ENCODE assay signal across 15 cellular contexts in genomic region chr12:115149685-115150378, GRCh38.
DNase-seq lines count a peak whose midpoint lies in the region; ATAC-seq, FAIRE-seq and TF ChIP-seq lines count a peak whose summit lies in the region.
"Had no signal": no experiment of that assay in that cellular context is flagged by ENCODE, and none has a peak within 500 bp of the region (broad histone marks: within the 10 kb centered on the region; RNA-seq: fewer than 3 reads in every experiment).

No MANE protein-coding gene starts in this region.

- POLR2A ChIA-PET in activated CD8-positive, alpha-beta T cell treated with anti-CD3 and anti-CD28 coated beads, Interleukin-2, amount 10 ng/mL, durations not matched to agents 7 days and 5 days (lab: Charles Lee), result no interaction called here

- H3K27me3 Mint-ChIP-seq in activated CD8-positive, alpha-beta T cell treated with anti-CD3 and anti-CD28 coated beads, Interleukin-2, amount 10 ng/mL, durations not matched to agents 7 days and 5 days (ENCODE audit: low read depth), result no peaks in the 10 kb centered on the region
- H3K27me3 Mint-ChIP-seq: effector memory CD8-positive, alpha-beta T cell had no signal

- H3K4me3 ChIP-seq in epithelial cell of esophagus (ENCODE audit: low read length) (no peak overlapping the region), skeletal muscle cell (ENCODE audit: low read depth, low read length) (no peak overlapping the region)
- H3K4me3 ChIP-seq: lung, neural progenitor cell, SK-N-MC had no signal

- H3K9me3 Mint-ChIP-seq in activated CD8-positive, alpha-beta T cell treated with anti-CD3 and anti-CD28 coated beads, Interleukin-2, amount 10 ng/mL, durations not matched to agents 7 days and 5 days (ENCODE audit: insufficient read depth), result no peaks in the 10 kb centered on the region
- H3K9me3 Mint-ChIP-seq: neural progenitor cell had no signal

- no peak overlapping the region for H3K4me3 Mint-ChIP-seq in activated CD8-positive, alpha-beta T cell treated with anti-CD3 and anti-CD28 coated beads, Interleukin-2, amount 10 ng/mL, durations not matched to agents 7 days and 5 days
- H3K4me3 Mint-ChIP-seq: effector memory CD8-positive, alpha-beta T cell; neural progenitor cell had no signal

- DNase-seq in GM04504 (ENCODE audit: low read depth) (peak; percentile 85), RCC 7860 (ENCODE audit: low spot score) (peak; percentile 56), epithelial cell of esophagus (ENCODE audit: low read depth) (peak; percentile 83), skeletal muscle cell (ENCODE audit: low read depth) (peak; percentile 79), left colon (no peak)
- no peak for DNase-seq in activated CD8-positive, alpha-beta T cell treated with anti-CD3 and anti-CD28 coated beads, Interleukin-2, amount 10 ng/mL, durations not matched to agents 7 days and 5 days
- DNase-seq: anterior cingulate cortex; Calu3; effector memory CD8-positive, alpha-beta T cell; hypothalamus; small intestine had no signal

- TF ChIP-seq CTCF in epithelial cell of esophagus (IDR thresholded peaks at IDR 0.05; ENCODE audit: insufficient read depth, low read depth, low read length, missing control alignments), result no peak

- no peaks in the 10 kb centered on the region for H3K36me3 Mint-ChIP-seq in activated CD8-positive, alpha-beta T cell treated with anti-CD3 and anti-CD28 coated beads, Interleukin-2, amount 10 ng/mL, durations not matched to agents 7 days and 5 days (ENCODE audit: low read depth)
- H3K36me3 Mint-ChIP-seq: neural progenitor cell had no signal

- H3K27ac Mint-ChIP-seq in activated CD8-positive, alpha-beta T cell treated with anti-CD3 and anti-CD28 coated beads, Interleukin-2, amount 10 ng/mL, durations not matched to agents 7 days and 5 days, result no peak overlapping the region
- H3K27ac Mint-ChIP-seq: effector memory CD8-positive, alpha-beta T cell; neural progenitor cell had no signal

- FAIRE-seq in RCC 7860 (lab: Jason Lieb, UNC), result no peak
- FAIRE-seq: small intestine had no signal

- ATAC-seq in HG02852 (IDR thresholded peaks at IDR 0.05; ENCODE audit: unreplicated experiment) (no peak), left colon (no peak)
- no peak for ATAC-seq in activated CD8-positive, alpha-beta T cell treated with anti-CD3 and anti-CD28 coated beads, Interleukin-2, amount 10 ng/mL, durations not matched to agents 7 days and 5 days
- ATAC-seq: effector memory CD8-positive, alpha-beta T cell had no signal

- H3K4me1 Mint-ChIP-seq in activated CD8-positive, alpha-beta T cell treated with anti-CD3 and anti-CD28 coated beads, Interleukin-2, amount 10 ng/mL, durations not matched to agents 7 days and 5 days (ENCODE audit: low read depth), result no peaks in the 10 kb centered on the region

- CTCF ChIA-PET in activated CD8-positive, alpha-beta T cell treated with anti-CD3 and anti-CD28 coated beads, Interleukin-2, amount 10 ng/mL, durations not matched to agents 7 days and 5 days (lab: Charles Lee), result interaction anchor here (0.7 kb wide), 1 partner anchor 8 kb away, joined by 3 read pairs; no protein-coding TSS in a partner anchor

- intact Hi-C loops in left colon (cut with DNase I, micrococcal nuclease), result no loop called here

Comparison
In these comparisons a context has a peak if more than half of its experiments do, and no peak if none do; other contexts are left out.
1. DNase-seq: peak in GM04504 (single experiment), RCC 7860 (single experiment), epithelial cell of esophagus (single experiment) and skeletal muscle cell (single experiment); none in activated CD8-positive, alpha-beta T cell treated with anti-CD3 and anti-CD28 coated beads, Interleukin-2, amount 10 ng/mL, durations not matched to agents 7 days and 5 days (single experiment) and left colon (0 of 2).